Comparison of ENCODE assay signal across 10 cellular contexts in genomic region chr11:94130589-94131362, GRCh38. TPM values are rescaled to one million over a fixed set of nuclear protein-coding genes. Genes with fewer than 3 reads are reported as not detected.
DNase-seq lines count a peak whose midpoint lies in the region; ATAC-seq, FAIRE-seq and TF ChIP-seq lines count a peak whose summit lies in the region.
"Had no signal": no experiment of that assay in that cellular context is flagged by ENCODE, and none has a peak within 500 bp of the region (broad histone marks: within the 10 kb centered on the region; RNA-seq: fewer than 3 reads in every experiment).

No MANE protein-coding gene starts in this region.

- POLR2A ChIA-PET in SK-N-SH (lab: Yijun Ruan, JAX): no interaction called here

- peak overlapping the region; percentile 85 for H3K4me2 ChIP-seq in SK-N-SH

- TF ChIP-seq CTCF in SK-N-SH (IDR thresholded peaks at IDR 0.05) (no peak), choroid plexus epithelial cell (conservative IDR thresholded peaks at IDR 0.05; ENCODE audit: low read depth, low read length) (no peak), liver (IDR thresholded peaks at IDR 0.05; ENCODE audit: low read depth, low read length, missing input control) (no peak)

- TF ChIP-seq EP300 in SK-N-SH (IDR thresholded peaks at IDR 0.05; ENCODE audit: borderline replicate concordance in 1 of 2, low read depth in 1 of 2, low read length in 1 of 2): no peak

- DNase-seq in SK-N-SH (no peak), choroid plexus epithelial cell (ENCODE audit: low read depth) (peak; percentile 94), aorta (peak in 1 of 2 donors; percentile 58), NCI-H2227 treated with DMSO at 0.1 percent for 48 hours (lab: John Stamatoyannopoulos, UW) (no peak), NCI-H2107 (lab: John Stamatoyannopoulos, UW) (no peak), GM19239 (ENCODE audit: insufficient read length, low spot score) (no peak)
- DNase-seq: activated CD4-positive, alpha-beta T cell treated with anti-CD3 and anti-CD28 coated beads, Interleukin-2, amount 50 U/mL, for 4 hours had no signal

- H3K79me2 ChIP-seq in SK-N-SH (ENCODE audit: insufficient read depth): peaks cover 69% of the 10 kb centered on the region

- WGBS in SK-N-SH (ENCODE audit: low lambda C conversion rate): 79% methylated on average over 10 of the region's 10 CpGs
- WGBS in liver: 63% methylated on average over 10 of the region's 10 CpGs
- WGBS in aorta, 2 donors: 40 to 48% methylated on average over 10 of the region's 10 CpGs

- no peak overlapping the region for H2AFZ ChIP-seq in SK-N-SH (ENCODE audit: low read depth)

- intact Hi-C loops in aorta (cut with DNase I): no loop called here

- no peak for ATAC-seq in SK-N-SH treated with all-trans-retinoic acid at 6 μM for 48 hours
- peak; percentile 51 for ATAC-seq in aorta (ENCODE audit: low FRiP score)
- ATAC-seq: left lobe of liver had no signal

- CTCF ChIA-PET in SK-N-SH (lab: Yijun Ruan, JAX): interaction anchor here (1.1 to 2.8 kb wide), 2 partner anchors 209 to 236 kb away, joined by 3 to 12 read pairs; no protein-coding TSS in a partner anchor

- H3K9ac ChIP-seq in SK-N-SH (peak overlapping the region; percentile 91; the same call in 1 of the 2 replicates), liver (ENCODE audit: low read depth in 1 of 2, low read length in 2 of 2) (peak overlapping the region in 1 of 2 donors; percentile 59)

- peaks cover 19% of the 10 kb centered on the region for H3F3A ChIP-seq in SK-N-SH (replicated peaks; ENCODE audit: insufficient read depth)

- H3K27me3 ChIP-seq in SK-N-SH (ENCODE audit: insufficient read depth) (no peaks in the 10 kb centered on the region), liver (ENCODE audit: control insufficient read depth in 4 of 4, insufficient read depth in 4 of 4, low read length in 3 of 4) (no peaks in the 10 kb centered on the region), aorta (ENCODE audit: control insufficient read depth in 1 of 2, insufficient read depth in 2 of 2, low read length in 1 of 2) (no peaks in the 10 kb centered on the region)

- H3K27ac ChIP-seq in SK-N-SH (ENCODE audit: low read depth in 2 of 2, low read length in 1 of 2) (peak overlapping the region; percentile 13 to 89; a peak in 3 of 4 replicates), liver (ENCODE audit: low read depth in 1 of 2, low read length in 2 of 2) (peak overlapping the region; percentile 90 to 97), aorta (ENCODE audit: low read depth in 1 of 2, low read length in 2 of 2) (peak overlapping the region; percentile 94 to 97)

- no peak for FAIRE-seq in GM19239 (lab: Jason Lieb, UNC)

- H3K4me3 ChIP-seq in SK-N-SH (ENCODE audit: low read depth in 2 of 2, low read length in 1 of 2) (peak overlapping the region; percentile 69 to 74), choroid plexus epithelial cell (ENCODE audit: low read depth, low read length) (peak overlapping the region; percentile 88), liver (ENCODE audit: low read depth in 1 of 3, low read length in 3 of 3) (peak overlapping the region in 1 of 3 donors; percentile 87), aorta (ENCODE audit: low read length in 2 of 2) (peak overlapping the region in 1 of 2 donors; percentile 85)

- H3K9me3 ChIP-seq in SK-N-SH (no peaks in the 10 kb centered on the region), liver (ENCODE audit: control insufficient read depth in 4 of 4, low read length in 3 of 4) (no peaks in the 10 kb centered on the region), aorta (ENCODE audit: control insufficient read depth, low read length) (no peaks in the 10 kb centered on the region)

- TF ChIP-seq RAD21 in SK-N-SH (IDR thresholded peaks at IDR 0.05; ENCODE audit: low read length) (no peak), liver (IDR thresholded peaks at IDR 0.05) (peak; percentile 28 to 44)

- peaks cover 52 to 58% of the 10 kb centered on the region in 2 experiments for H3K4me1 ChIP-seq in SK-N-SH (ENCODE audit: control insufficient read depth in 1 of 2, insufficient read depth in 2 of 2, low read depth in 1 of 2, low read length in 1 of 2)
- H3K4me1 ChIP-seq in liver (ENCODE audit: control insufficient read depth in 4 of 4, insufficient read depth in 4 of 4, low read length in 3 of 4): peaks cover 17 to 55% (median 34%) of the 10 kb centered on the region in 4 donors
- H3K4me1 ChIP-seq in aorta (ENCODE audit: control insufficient read depth in 1 of 2, insufficient read depth in 2 of 2, low read length in 2 of 2): peaks cover 6 to 14% of the 10 kb centered on the region in 2 donors

- peaks cover 24% of the 10 kb centered on the region; the same call in 1 of the 2 replicates for H4K20me1 ChIP-seq in SK-N-SH (ENCODE audit: insufficient read depth)

- no peaks in the 10 kb centered on the region for H3K36me3 ChIP-seq in SK-N-SH (replicated peaks in 1 of 2; ENCODE audit: control insufficient read depth in 1 of 2, insufficient read depth in 2 of 2, low read length in 1 of 2)
- H3K36me3 ChIP-seq in liver (ENCODE audit: control insufficient read depth in 4 of 4, insufficient read depth in 3 of 4, low read depth in 1 of 4, low read length in 3 of 4): no peaks in the 10 kb centered on the region
- no peaks in the 10 kb centered on the region for H3K36me3 ChIP-seq in aorta (ENCODE audit: control insufficient read depth in 1 of 2, insufficient read depth in 2 of 2, low read length in 1 of 2)

- H3K9me2 ChIP-seq in SK-N-SH: no peaks in the 10 kb centered on the region

TF ChIP-seq in SK-N-SH, 30 proteins besides CTCF, POLR2A, EP300 and RAD21 (continues in another document):
- no peak for TF ChIP-seq ELF1 (IDR thresholded peaks at IDR 0.05)

TF ChIP-seq in SK-N-SH treated with all-trans-retinoic acid at 6 μM for 48 hours, 23 proteins besides CTCF, POLR2A, EP300 and RAD21:
- no peak for TF ChIP-seq SNAI2 (CRISPR knock-in tag; IDR thresholded peaks at IDR 0.05)
- no peak for TF ChIP-seq ESRRG (CRISPR knock-in tag; IDR thresholded peaks at IDR 0.05)
- TF ChIP-seq BACH2 (CRISPR knock-in tag; IDR thresholded peaks at IDR 0.05; ENCODE audit: borderline replicate concordance): no peak

TF ChIP-seq in liver, 16 proteins besides CTCF, POLR2A, EP300 and RAD21:
- TF ChIP-seq RXRA (IDR thresholded peaks at IDR 0.05): peak; percentile 35 to 65
- TF ChIP-seq ZBTB33 (IDR thresholded peaks at IDR 0.05): no peak
- TF ChIP-seq JUND (IDR thresholded peaks at IDR 0.05): peak; percentile 92 to 96
- TF ChIP-seq EGR1 (IDR thresholded peaks at IDR 0.05; ENCODE audit: low read depth in 2 of 2): peak; percentile 58 to 62
- peak; percentile 58 for TF ChIP-seq ATF3 (IDR thresholded peaks at IDR 0.05)
- TF ChIP-seq GABPA (IDR thresholded peaks at IDR 0.05 in 1 of 2, conservative IDR thresholded peaks at IDR 0.05 in 1 of 2): peak; percentile 38 to 70
- TF ChIP-seq NR2F2 (IDR thresholded peaks at IDR 0.05): no peak
- peak; percentile 57 for TF ChIP-seq MAX (IDR thresholded peaks at IDR 0.05)
- no peak for TF ChIP-seq HNF4G (IDR thresholded peaks at IDR 0.05)
- TF ChIP-seq SP1 (IDR thresholded peaks at IDR 0.05): peak; percentile 62
- TF ChIP-seq HNF4A (conservative IDR thresholded peaks at IDR 0.05): peak; percentile 39 to 40
- TF ChIP-seq FOXA2 (IDR thresholded peaks at IDR 0.05): no peak
TF ChIP-seq in liver: peak in this region for 8.

RNA-seq across cellular contexts. Expression of gene PANX1, which starts 2.1 kb away (rescaled TPM):
- polyA plus RNA-seq in SK-N-SH (2012; rRNA removed): 11.1 and 16.9 TPM in 2 replicates
- polyA plus RNA-seq in SK-N-SH (2012; cell fraction: cytosol; rRNA removed): 13.9 and 14.8 TPM in 2 replicates
- 4.2 and 9.0 TPM in 2 replicates for polyA plus RNA-seq in SK-N-SH (2012; cell fraction: nucleus; rRNA removed)
- 10 to 100 TPM in 1 of 2 donors, 1 to 10 TPM in 1; 9.9 to 14.1 TPM for total RNA-seq in liver
- 1 to 10 TPM; 6.4 to 6.8 TPM for polyA plus RNA-seq in liver
- 10 to 100 TPM; 25.5 to 29.3 TPM for total RNA-seq in aorta
- 1 to 10 TPM; 7.0 to 8.1 TPM for polyA plus RNA-seq in aorta
